In genomic region chr1:59737638-59738037, GRCh38 we compare ENCODE assay signal across 17 cellular contexts.
A peak's percentile ranks its signal among the peaks of the same experiment; 100 is the strongest.
DNase-seq lines count a peak whose midpoint lies in the region; ATAC-seq and TF ChIP-seq lines count a peak whose summit lies in the region.
"Had no signal": no experiment of that assay in that cellular context is flagged by ENCODE, and none has a peak within 500 bp of the region (broad histone marks: within the 10 kb centered on the region; RNA-seq: fewer than 3 reads in every experiment).

No MANE protein-coding gene starts in this region.

- H2BK15ac ChIP-seq in H9 (ENCODE audit: low read depth, low read length) = no peak overlapping the region

- TF ChIP-seq POLR2A in body of pancreas (IDR thresholded peaks at IDR 0.05) (no peak), right lobe of liver (IDR thresholded peaks at IDR 0.05) (no peak), ovary (IDR thresholded peaks at IDR 0.05) (no peak)

- no peaks in the 10 kb centered on the region for H4K20me1 ChIP-seq in H9 (ENCODE audit: control insufficient read depth, insufficient read depth, insufficient read length)

- H4K91ac ChIP-seq in H9 (ENCODE audit: insufficient read length, low read depth, low read length) = no peak overlapping the region

- no peak overlapping the region for H2AK5ac ChIP-seq in H9 (ENCODE audit: insufficient read length, low read length)

- H3K4me1 Mint-ChIP-seq in progenitor cell of endocrine pancreas (ENCODE audit: low read depth) (peaks cover 37% of the 10 kb centered on the region), H9 (peaks cover 0 to 3% of the 10 kb centered on the region in 2 experiments; a peak in 1 of 4 replicates)

- H3K4me3 Mint-ChIP-seq in progenitor cell of endocrine pancreas (ENCODE audit: low read depth) (no peak overlapping the region), H9 (no peak overlapping the region)

- H3K27me3 Mint-ChIP-seq in progenitor cell of endocrine pancreas (peaks cover 2% of the 10 kb centered on the region), H9 (ENCODE audit: low read depth) (peaks cover 3% of the 10 kb centered on the region; the same call in 1 of the 2 replicates)

- H3K79me1 ChIP-seq in H9 (ENCODE audit: insufficient read depth, low read depth, low read length, poor library complexity, severe bottlenecking) = no peaks in the 10 kb centered on the region

- H3K4me1 ChIP-seq in body of pancreas (peaks cover 49% of the 10 kb centered on the region), right lobe of liver (peaks cover 0 to 26% (median 11%) of the 10 kb centered on the region in 4 donors), ovary (ENCODE audit: insufficient read depth) (peaks cover 6% of the 10 kb centered on the region), H9 (ENCODE audit: insufficient read depth, low read length) (no peaks in the 10 kb centered on the region)

- no peaks in the 10 kb centered on the region for H3K9me3 ChIP-seq in body of pancreas
- H3K9me3 ChIP-seq in right lobe of liver = no peaks in the 10 kb centered on the region
- H3K9me3 ChIP-seq in ovary = no peaks in the 10 kb centered on the region
- no peaks in the 10 kb centered on the region for H3K9me3 ChIP-seq in H9 (ENCODE audit: control insufficient read depth, low read depth, low read length)

- H3K4me3 ChIP-seq in body of pancreas = no peak overlapping the region
- no peak overlapping the region for H3K4me3 ChIP-seq in right lobe of liver
- H3K4me3 ChIP-seq in ovary = no peak overlapping the region
- H3K4me3 ChIP-seq: SJCRH30 had no signal

- TF ChIP-seq CTCF in body of pancreas (IDR thresholded peaks at IDR 0.05) (no peak), right lobe of liver (IDR thresholded peaks at IDR 0.05) (no peak), progenitor cell of endocrine pancreas (IDR thresholded peaks at IDR 0.05; ENCODE audit: unreplicated experiment) (no peak), ovary (IDR thresholded peaks at IDR 0.05) (no peak), H9 (conservative IDR thresholded peaks at IDR 0.05) (no peak)

- H3K18ac ChIP-seq in H9 (ENCODE audit: insufficient read length, low read depth, low read length) = no peak overlapping the region

- no peak for TF ChIP-seq EP300 in ovary (IDR thresholded peaks at IDR 0.05)

- H2BK5ac ChIP-seq in H9 (ENCODE audit: insufficient read length, low read length) = no peak overlapping the region

- 21 to 38% methylated on average over 5 of the region's 5 CpGs for whole genome bisulfite sequencing in body of pancreas, 2 donors
- 42% methylated on average over 5 of the region's 5 CpGs for WGBS in right lobe of liver (ENCODE audit: insufficient coverage, low coverage, low lambda C conversion rate, missing lambda C conversion rate)
- WGBS in ovary, 3 donors = 70 to 88% (median 83%) methylated on average over 5 of the region's 5 CpGs
- WGBS in H9 (ENCODE audit: extremely low coverage, insufficient read length, low lambda C conversion rate) = no CpG with 5 or more reads among the region's 5 CpGs

- no peaks in the 10 kb centered on the region for H3K23me2 ChIP-seq in H9 (ENCODE audit: insufficient read length, low read depth, low read length, poor library complexity, severe bottlenecking)

- H3K79me2 ChIP-seq in H9 (ENCODE audit: insufficient read depth, low read length) = no peaks in the 10 kb centered on the region

- ATAC-seq in body of pancreas (peak; percentile 41), right lobe of liver (peak in 3 of 4 donors; percentile 43 to 58 (median 47)), HG03342 (IDR thresholded peaks at IDR 0.05; ENCODE audit: unreplicated experiment) (no peak)
- ATAC-seq: Panc1 had no signal

- DNase-seq in NCI-H69 (lab: John Stamatoyannopoulos, UW) = peak; percentile 70
- DNase-seq in body of pancreas = peak; percentile 36 to 68 (median 49)
- no peak for DNase-seq in right lobe of liver
- no peak for DNase-seq in progenitor cell of endocrine pancreas (ENCODE audit: low spot score, unreplicated experiment)
- DNase-seq in ovary = no peak
- no peak for DNase-seq in ureter (ENCODE audit: low spot score)
- DNase-seq in H9 = no peak
- DNase-seq: ACHN, AML-193, DMS79 treated with DMSO at 0.1 percent for 48 hours, KBM-7, NCI-H1417 treated with DMSO at 0.1 percent for 48 hours, NCI-H1930, SJCRH30, SW 1271 had no signal

- peak overlapping the region; percentile 33 to 79 (median 66) for H3K27ac ChIP-seq in body of pancreas
- H3K27ac ChIP-seq in right lobe of liver = peak overlapping the region in 1 of 3 donors; percentile 33
- H3K27ac ChIP-seq in ovary = no peak overlapping the region
- no peak overlapping the region for H3K27ac ChIP-seq in H9 (ENCODE audit: insufficient read length, low read depth, low read length)

- no peak overlapping the region for H3K14ac ChIP-seq in H9 (ENCODE audit: insufficient read depth, low read length)

- no peak overlapping the region for H3T11ph ChIP-seq in H9 (ENCODE audit: low read length)

- no peak overlapping the region for H3K9ac ChIP-seq in H9 (ENCODE audit: extremely low read depth, insufficient read length, low read length)

- H2AFZ ChIP-seq in H9 (ENCODE audit: low read length) = no peak overlapping the region

- H3K36me3 ChIP-seq in body of pancreas (replicated peaks in 1 of 2; ENCODE audit: insufficient read depth in 1 of 2, low read depth in 2 of 2) = no peaks in the 10 kb centered on the region
- H3K36me3 ChIP-seq in right lobe of liver = no peaks in the 10 kb centered on the region
- no peaks in the 10 kb centered on the region for H3K36me3 ChIP-seq in ovary
- H3K36me3 ChIP-seq: SJCRH30 had no signal

- H3K27ac Mint-ChIP-seq in progenitor cell of endocrine pancreas = peak overlapping the region; percentile 66
- no peak overlapping the region for H3K27ac Mint-ChIP-seq in H9

- no peak overlapping the region for H4K5ac ChIP-seq in H9 (ENCODE audit: insufficient read length, low read depth, low read length)

- H3K27me3 ChIP-seq in body of pancreas (no peaks in the 10 kb centered on the region), right lobe of liver (no peaks in the 10 kb centered on the region), ovary (no peaks in the 10 kb centered on the region), H9 (ENCODE audit: insufficient read depth, low read length) (no peaks in the 10 kb centered on the region)
- H3K27me3 ChIP-seq: SJCRH30 had no signal

- no peak overlapping the region for H3K4ac ChIP-seq in H9 (ENCODE audit: low read depth, low read length)

- intact Hi-C loops in body of pancreas (cut with DNase I) (no loop called here), right lobe of liver (cut with DNase I) (no loop called here), ovary (cut with DNase I) (no loop called here)

- no peak overlapping the region for H3K56ac ChIP-seq in H9 (ENCODE audit: insufficient read length, low read depth, low read length)

- H2BK12ac ChIP-seq in H9 (ENCODE audit: insufficient read length, low read depth, low read length) = no peak overlapping the region

- no peak overlapping the region for H3K23ac ChIP-seq in H9 (ENCODE audit: insufficient read length, low read depth, low read length)

- H3K9me3 Mint-ChIP-seq in progenitor cell of endocrine pancreas (ENCODE audit: low read depth) = peaks cover 17% of the 10 kb centered on the region
- H3K9me3 Mint-ChIP-seq in H9 = peaks cover 22 to 26% of the 10 kb centered on the region in 2 experiments

- no peak overlapping the region for H2BK20ac ChIP-seq in H9 (ENCODE audit: low read depth, low read length, poor library complexity, severe bottlenecking)

- no peak overlapping the region for H2BK120ac ChIP-seq in H9 (ENCODE audit: low read depth, low read length, poor library complexity, severe bottlenecking)

- no peak overlapping the region for H3K4me2 ChIP-seq in H9 (ENCODE audit: insufficient read depth, insufficient read length, low read length)

- H3K36me3 Mint-ChIP-seq in progenitor cell of endocrine pancreas (ENCODE audit: insufficient read depth) (peaks cover 13% of the 10 kb centered on the region), H9 (ENCODE audit: insufficient read depth in 1 of 3, low read depth in 3 of 3) (peaks cover 10 to 29% (median 17%) of the 10 kb centered on the region in 3 experiments)

- H4K8ac ChIP-seq in H9 (replicated peaks; ENCODE audit: insufficient read length, low read depth, low read length) = no peak overlapping the region

Comparison
In these comparisons a context has a peak if more than half of its experiments do, and no peak if none do; other contexts are left out.
1. DNase-seq: peak in NCI-H69 (single experiment) and body of pancreas (4 of 4); none in right lobe of liver (0 of 3), progenitor cell of endocrine pancreas (single experiment), ovary (0 of 5), ureter (single experiment) and H9 (single experiment).
2. H3K27ac ChIP-seq: peak in body of pancreas (4 of 4); none in ovary (0 of 2) and H9 (single experiment).